Comparison of ENCODE assay signal across 8 cellular contexts in the genomic region with DNA sequence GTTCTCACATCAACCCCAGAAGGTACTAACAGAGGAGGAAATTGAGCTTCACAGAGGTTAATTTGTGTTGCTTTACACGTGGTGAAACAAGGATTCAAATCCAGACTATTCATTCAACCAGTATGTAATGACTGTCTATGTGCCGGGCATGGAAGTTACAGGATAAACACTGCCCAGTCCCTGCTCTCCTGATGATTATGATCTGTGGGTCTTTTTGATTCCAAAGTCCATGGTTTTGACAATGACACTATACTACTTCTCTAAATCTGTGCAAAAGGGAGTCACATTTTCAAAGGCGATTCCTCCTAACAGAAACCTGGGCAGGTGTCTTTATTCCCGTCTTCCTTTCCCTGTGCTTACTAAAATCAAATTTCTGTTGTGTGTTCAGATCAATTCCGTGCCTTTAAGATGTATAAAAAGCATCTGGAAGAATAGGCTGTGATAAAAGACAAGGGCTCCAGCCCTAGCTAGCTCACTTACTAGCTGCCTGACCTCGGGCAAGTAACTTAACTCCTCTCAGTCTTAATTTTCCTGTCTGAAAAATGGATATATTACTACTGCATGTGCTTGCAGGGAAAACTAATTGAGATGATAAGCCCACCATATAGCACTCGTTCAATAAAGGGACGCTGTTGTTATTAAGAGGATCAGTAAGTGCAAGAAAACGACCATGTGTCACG. TPM values are rescaled to one million over a fixed set of nuclear protein-coding genes. Genes with fewer than 3 reads are reported as not detected.
DNase-seq lines count a peak whose midpoint lies in the region; ATAC-seq and TF ChIP-seq lines count a peak whose summit lies in the region.

No MANE protein-coding gene starts in this region.

- CTCF ChIA-PET in activated CD4-positive, alpha-beta T cell treated with anti-CD3 and anti-CD28 coated beads for 36 hours (lab: Charles Lee): interaction anchor here (0.6 to 2.3 kb wide), 5 partner anchors 12 to 340 kb away, joined by 3 to 10 read pairs (median 3); a partner anchor contains a TSS

- H3K4me1 Mint-ChIP-seq in activated CD4-positive, alpha-beta T cell treated with anti-CD3 and anti-CD28 coated beads for 36 hours: peaks cover 34% of the 10 kb centered on the region
- peaks cover 41% of the 10 kb centered on the region for H3K4me1 Mint-ChIP-seq in activated naive CD8-positive, alpha-beta T cell (ENCODE audit: low read depth)

- peaks cover 13 to 32% of the 10 kb centered on the region in 2 donors for H3K4me1 ChIP-seq in left lung
- peaks cover 17 to 25% of the 10 kb centered on the region in 2 donors for H3K4me1 ChIP-seq in thoracic aorta (ENCODE audit: control insufficient read depth in 1 of 2, low read depth in 2 of 2)

- intact Hi-C loops in activated CD4-positive, alpha-beta T cell treated with anti-CD3 and anti-CD28 coated beads for 36 hours (cut with DNase I, micrococcal nuclease): loop anchor here in 1 of 2 experiments (5.0 kb wide), 2 partner anchors 223 to 878 kb away; a partner anchor contains a TSS
- intact Hi-C loops in left lung (cut with DNase I): no loop called here

- H3K4me3 ChIP-seq in left lung (peak overlapping the region; percentile 100), thoracic aorta (peak overlapping the region; percentile 99)

- ATAC-seq in activated CD4-positive, alpha-beta T cell treated with anti-CD3 and anti-CD28 coated beads for 36 hours: no peak
- ATAC-seq in left lung (no peak), thoracic aorta (ENCODE audit: insufficient number of reproducible peaks, low FRiP score, low read depth) (no peak)

- H3K4me3 Mint-ChIP-seq in activated CD4-positive, alpha-beta T cell treated with anti-CD3 and anti-CD28 coated beads for 36 hours: peak overlapping the region; percentile 88
- H3K4me3 Mint-ChIP-seq in activated naive CD8-positive, alpha-beta T cell: peak overlapping the region; percentile 96

- H3K27ac Mint-ChIP-seq in activated CD4-positive, alpha-beta T cell treated with anti-CD3 and anti-CD28 coated beads for 36 hours: peak overlapping the region; percentile 93
- H3K27ac Mint-ChIP-seq in activated naive CD8-positive, alpha-beta T cell: peak overlapping the region; percentile 97

- H3K27me3 ChIP-seq in left lung: peaks cover 0 to 6% of the 10 kb centered on the region in 2 donors
- no peaks in the 10 kb centered on the region for H3K27me3 ChIP-seq in thoracic aorta (replicated peaks; ENCODE audit: insufficient read depth)

- POLR2A ChIA-PET in activated CD4-positive, alpha-beta T cell treated with anti-CD3 and anti-CD28 coated beads for 36 hours (lab: Charles Lee): interaction anchor here (0.6 kb wide), 1 partner anchor 9 kb away, joined by 5 read pairs; no protein-coding TSS in a partner anchor

- no peaks in the 10 kb centered on the region for H3K27me3 Mint-ChIP-seq in activated CD4-positive, alpha-beta T cell treated with anti-CD3 and anti-CD28 coated beads for 36 hours
- no peaks in the 10 kb centered on the region for H3K27me3 Mint-ChIP-seq in activated naive CD8-positive, alpha-beta T cell

- no peaks in the 10 kb centered on the region for H3K9me3 Mint-ChIP-seq in activated CD4-positive, alpha-beta T cell treated with anti-CD3 and anti-CD28 coated beads for 36 hours (ENCODE audit: low read depth)
- no peaks in the 10 kb centered on the region for H3K9me3 Mint-ChIP-seq in activated naive CD8-positive, alpha-beta T cell (ENCODE audit: low read depth)

- peak overlapping the region in 1 of 2 donors; percentile 98 for H3K27ac ChIP-seq in left lung
- H3K27ac ChIP-seq in thoracic aorta: no peak overlapping the region

- no peaks in the 10 kb centered on the region for H3K36me3 Mint-ChIP-seq in activated CD4-positive, alpha-beta T cell treated with anti-CD3 and anti-CD28 coated beads for 36 hours (ENCODE audit: low read depth)
- H3K36me3 Mint-ChIP-seq in activated naive CD8-positive, alpha-beta T cell: no peaks in the 10 kb centered on the region

- DNase-seq in activated CD4-positive, alpha-beta T cell treated with anti-CD3 and anti-CD28 coated beads for 36 hours: no peak
- no peak for DNase-seq in activated CD4-positive, alpha-beta T cell treated with anti-CD3 and anti-CD28 coated beads for 48 hours
- no peak for DNase-seq in left lung
- DNase-seq in thoracic aorta (ENCODE audit: low spot score): no peak
- DNase-seq in DMS 273 (lab: John Stamatoyannopoulos, UW; ENCODE audit: unreplicated experiment): no peak
- no peak for DNase-seq in NCI-H2196 (lab: John Stamatoyannopoulos, UW; ENCODE audit: unreplicated experiment)
- DNase-seq in D341Med (ENCODE audit: low spot score): no peak

- TF ChIP-seq CTCF in left lung (IDR thresholded peaks at IDR 0.05) (no peak), thoracic aorta (IDR thresholded peaks at IDR 0.05) (no peak)

- H3K9me3 ChIP-seq in left lung (no peaks in the 10 kb centered on the region), thoracic aorta (no peaks in the 10 kb centered on the region)

- H3K36me3 ChIP-seq in left lung: no peaks in the 10 kb centered on the region
- no peaks in the 10 kb centered on the region for H3K36me3 ChIP-seq in thoracic aorta

RNA-seq across cellular contexts. Expression of a gene that starts 1.0 kb away (rescaled TPM):
- 10 to 100 TPM; 10.2 to 11.3 TPM for total RNA-seq in activated CD4-positive, alpha-beta T cell treated with anti-CD3 and anti-CD28 coated beads for 36 hours
- total RNA-seq in left lung (10 to 100 TPM; 21.9 to 34.4 TPM), thoracic aorta (10 to 100 TPM; 39.3 to 43.5 TPM)
